In genomic region chr3:32469151-32469874, GRCh38 we compare ENCODE assay signal across 8 cellular contexts. TPM values are rescaled to one million over a fixed set of nuclear protein-coding genes. Genes with fewer than 3 reads are reported as not detected.
DNase-seq lines count a peak whose midpoint lies in the region; ATAC-seq lines count a peak whose summit lies in the region.
"Had no signal": no experiment of that assay in that cellular context is flagged by ENCODE, and none has a peak within 500 bp of the region (broad histone marks: within the 10 kb centered on the region; RNA-seq: fewer than 3 reads in every experiment).

No MANE protein-coding gene starts in this region.

- no peak for DNase-seq in T-helper 17 cell
- DNase-seq in retina, result peak; percentile 39
- DNase-seq in hippocampal formation (lab: John Stamatoyannopoulos, UW), result no peak
- DNase-seq in activated CD8-positive, alpha-beta memory T cell treated with anti-CD3 and anti-CD28 coated beads, Interleukin-2, amount 50 U/mL, for 4 hours, result no peak
- no peak for DNase-seq in NK-92 (lab: John Stamatoyannopoulos, UW; ENCODE audit: unreplicated experiment)
- DNase-seq: NCI-H1436 treated with DMSO at 0.1 percent for 48 hours had no signal

- peak overlapping the region; percentile 31 for H3K4me3 Mint-ChIP-seq in T-helper 17 cell

- peaks cover 6% of the 10 kb centered on the region for H3K36me3 Mint-ChIP-seq in T-helper 17 cell (ENCODE audit: low read depth)

- ATAC-seq in GM19025 (IDR thresholded peaks at IDR 0.05; ENCODE audit: low read depth, unreplicated experiment) (peak; percentile 24), HG02678 (IDR thresholded peaks at IDR 0.05; ENCODE audit: unreplicated experiment) (peak; percentile 29), T-helper 17 cell (peak; percentile 5)

- no peak overlapping the region for H3K27ac Mint-ChIP-seq in T-helper 17 cell

- H3K9me3 ChIP-seq in T-helper 17 cell (ENCODE audit: control insufficient read depth, low read length, poor library complexity, severe bottlenecking), result no peaks in the 10 kb centered on the region

- no peaks in the 10 kb centered on the region for H3K27me3 Mint-ChIP-seq in T-helper 17 cell

- peaks cover 58% of the 10 kb centered on the region for H3K4me1 Mint-ChIP-seq in T-helper 17 cell

RNA-seq across cellular contexts. Expression of gene CMTM6, which starts 33.3 kb away (rescaled TPM):
- total RNA-seq in T-helper 17 cell, result 10 to 100 TPM; 97.2 to 99.3 TPM
